9 cellular contexts compared by ENCODE assay signal in the genomic region with DNA sequence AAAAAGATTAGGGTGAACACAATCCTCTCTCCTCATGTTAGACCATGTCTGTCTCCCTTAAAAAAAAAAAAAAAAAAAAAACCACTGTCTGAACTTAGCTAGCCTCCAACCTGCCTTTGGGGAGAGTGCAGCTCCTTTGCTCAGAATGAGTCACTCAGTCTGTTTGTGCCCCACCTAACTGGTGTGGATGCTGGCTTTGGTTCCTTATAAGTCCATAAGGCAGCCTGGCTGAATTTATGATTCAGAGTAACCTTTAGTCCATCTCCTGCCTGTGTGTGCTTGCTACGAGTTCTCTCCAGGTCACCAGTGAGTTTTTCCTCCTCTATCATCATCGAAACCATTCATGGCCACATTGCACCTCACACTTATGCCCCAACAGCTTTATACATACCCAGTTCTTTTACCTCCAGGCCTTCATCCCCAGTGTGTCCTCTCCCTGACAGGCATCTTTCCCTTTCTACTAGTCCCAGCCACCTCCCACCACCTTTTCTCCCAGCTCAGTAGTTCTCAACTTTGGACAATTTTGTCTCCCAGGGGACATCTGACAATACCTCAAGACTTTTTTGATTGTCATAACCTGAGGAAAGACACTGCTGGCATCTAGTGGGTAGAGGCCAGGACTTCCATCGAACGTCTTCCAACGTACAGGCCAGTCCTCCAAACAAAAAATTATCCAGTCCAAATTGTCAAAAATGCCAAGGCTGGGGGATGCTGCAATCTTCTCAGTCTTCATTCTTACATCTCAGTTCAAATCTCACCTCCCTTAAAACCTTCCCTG.
DNase-seq lines count a peak whose midpoint lies in the region; ATAC-seq and TF ChIP-seq lines count a peak whose summit lies in the region.
"Had no signal": no experiment of that assay in that cellular context is flagged by ENCODE, and none has a peak within 500 bp of the region (broad histone marks: within the 10 kb centered on the region; RNA-seq: fewer than 3 reads in every experiment).

No MANE protein-coding gene starts in this region.

- H2BK12ac ChIP-seq in trophoblast cell (ENCODE audit: low read length): no peak overlapping the region

- H3K18ac ChIP-seq in trophoblast cell (ENCODE audit: low read length): no peak overlapping the region

- H3K4me3 ChIP-seq in epithelial cell of esophagus (ENCODE audit: low read length) (no peak overlapping the region), trophoblast cell (ENCODE audit: low read depth, low read length) (no peak overlapping the region)

- H3K4me1 ChIP-seq in trophoblast cell (ENCODE audit: control insufficient read depth in 1 of 2, insufficient read depth in 2 of 2, low read length in 2 of 2): peaks cover 0 to 3% of the 10 kb centered on the region in 2 experiments

- peak overlapping the region; percentile 28 for H4K91ac ChIP-seq in trophoblast cell (ENCODE audit: low read depth, low read length)

- peak overlapping the region; percentile 10 for H3K27ac ChIP-seq in trophoblast cell (ENCODE audit: low read depth, low read length)
- H3K27ac ChIP-seq: neutrophil had no signal

- no peak overlapping the region for H3K23ac ChIP-seq in trophoblast cell (ENCODE audit: low read length)

- peak overlapping the region; percentile 31 for H3K14ac ChIP-seq in trophoblast cell (ENCODE audit: low read length)

- peak; percentile 9 for DNase-seq in ELF-1 (ENCODE audit: low read depth, low spot score)
- DNase-seq in LoVo (ENCODE audit: low spot score): peak; percentile 84
- peak; percentile 97 for DNase-seq in epithelial cell of esophagus (ENCODE audit: low read depth)
- DNase-seq in trophoblast cell: peak in 1 of 2 donors; percentile 4
- no peak for DNase-seq in GM19238 (ENCODE audit: insufficient read length, low spot score)
- no peak for DNase-seq in NCI-H1092 treated with DMSO at 0.1 percent for 48 hours (lab: John Stamatoyannopoulos, UW)

- H3K79me2 ChIP-seq in trophoblast cell (ENCODE audit: control insufficient read depth, insufficient read depth, low read length, poor library complexity): no peaks in the 10 kb centered on the region

- WGBS in trophoblast cell (ENCODE audit: extremely low coverage, insufficient coverage, insufficient read length): no CpG with 5 or more reads among the region's 5 CpGs

- no peaks in the 10 kb centered on the region for H3K9me3 ChIP-seq in trophoblast cell (ENCODE audit: insufficient read depth, low read depth, low read length)
- H3K9me3 ChIP-seq: neutrophil had no signal

- no peak overlapping the region for H2AK5ac ChIP-seq in trophoblast cell (ENCODE audit: low read length)

- ATAC-seq in GM19328 (IDR thresholded peaks at IDR 0.05; ENCODE audit: unreplicated experiment) (no peak), HG03342 (IDR thresholded peaks at IDR 0.05; ENCODE audit: unreplicated experiment) (no peak)

- no peak overlapping the region for H4K12ac ChIP-seq in trophoblast cell (ENCODE audit: low read depth, low read length)

- TF ChIP-seq CTCF in epithelial cell of esophagus (IDR thresholded peaks at IDR 0.05; ENCODE audit: insufficient read depth, low read depth, low read length, missing control alignments): no peak

- peaks cover 2% of the 10 kb centered on the region for H3K79me1 ChIP-seq in trophoblast cell (ENCODE audit: low read length)

- no peak overlapping the region for H4K8ac ChIP-seq in trophoblast cell (ENCODE audit: low read depth, low read length)

- no peak overlapping the region for H3K9ac ChIP-seq in trophoblast cell (ENCODE audit: low read length)

- H2AFZ ChIP-seq in trophoblast cell (ENCODE audit: insufficient read depth, low read length, poor library complexity): no peak overlapping the region

- H3K4ac ChIP-seq in trophoblast cell (ENCODE audit: low read depth, low read length): no peak overlapping the region

- H3K27me3 ChIP-seq in trophoblast cell (ENCODE audit: insufficient read depth, low read length): no peaks in the 10 kb centered on the region
- H3K27me3 ChIP-seq: neutrophil had no signal

- H2BK120ac ChIP-seq in trophoblast cell (ENCODE audit: insufficient read depth, low read length, poor library complexity): peak overlapping the region; percentile 71

- no peaks in the 10 kb centered on the region for H3K36me3 ChIP-seq in trophoblast cell (ENCODE audit: control insufficient read depth in 1 of 2, insufficient read depth in 2 of 2, low read length in 2 of 2)
- H3K36me3 ChIP-seq: neutrophil had no signal

- H2BK5ac ChIP-seq in trophoblast cell (ENCODE audit: low read depth, low read length, poor library complexity): peak overlapping the region; percentile 60

- no peak overlapping the region for H3K4me2 ChIP-seq in trophoblast cell (ENCODE audit: low read length)

Comparison
In these comparisons a context has a peak if more than half of its experiments do, and no peak if none do; other contexts are left out.
1. DNase-seq: peak in ELF-1 (single experiment), LoVo (single experiment) and epithelial cell of esophagus (single experiment); none in GM19238 (single experiment) and NCI-H1092 treated with DMSO at 0.1 percent for 48 hours (single experiment).